12 cellular contexts compared by ENCODE assay signal in the genomic region with DNA sequence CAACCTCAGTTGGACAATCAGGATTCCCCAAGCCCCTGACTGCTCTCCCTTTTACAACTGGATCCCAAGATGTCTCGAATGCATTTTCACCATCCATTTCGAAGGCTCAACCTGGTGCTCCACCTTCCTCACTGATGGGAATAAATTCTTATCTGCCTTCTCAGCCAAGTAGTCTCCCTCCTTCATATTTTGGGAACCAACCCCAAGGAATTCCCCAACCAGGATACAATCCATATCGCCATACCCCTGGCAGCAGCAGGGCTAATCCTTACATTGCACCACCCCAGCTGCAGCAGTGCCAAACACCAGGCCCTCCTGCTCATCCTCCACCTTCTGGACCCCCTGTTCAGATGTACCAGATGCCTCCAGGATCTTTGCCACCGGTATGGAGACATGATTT.
"Had no signal": no experiment of that assay in that cellular context is flagged by ENCODE, and none has a peak within 500 bp of the region (broad histone marks: within the 10 kb centered on the region; RNA-seq: fewer than 3 reads in every experiment).

No MANE protein-coding gene starts in this region.

- DNase-seq: activated CD4-positive, alpha-beta T cell treated with anti-CD3 and anti-CD28 coated beads for 1 hour; activated CD4-positive, alpha-beta T cell treated with anti-CD3 and anti-CD28 coated beads, Interleukin-2, amount 50 U/mL, for 4 hours; activated gamma-delta T cell; aorta; dorsolateral prefrontal cortex; nucleus accumbens; posterior cingulate gyrus; retina; stimulated activated naive CD4-positive, alpha-beta T cell; substantia nigra; T-helper 9 cell had no signal

- ATAC-seq: gastroesophageal sphincter had no signal
